ENCODE assay signal across 10 cellular contexts in the genomic region with DNA sequence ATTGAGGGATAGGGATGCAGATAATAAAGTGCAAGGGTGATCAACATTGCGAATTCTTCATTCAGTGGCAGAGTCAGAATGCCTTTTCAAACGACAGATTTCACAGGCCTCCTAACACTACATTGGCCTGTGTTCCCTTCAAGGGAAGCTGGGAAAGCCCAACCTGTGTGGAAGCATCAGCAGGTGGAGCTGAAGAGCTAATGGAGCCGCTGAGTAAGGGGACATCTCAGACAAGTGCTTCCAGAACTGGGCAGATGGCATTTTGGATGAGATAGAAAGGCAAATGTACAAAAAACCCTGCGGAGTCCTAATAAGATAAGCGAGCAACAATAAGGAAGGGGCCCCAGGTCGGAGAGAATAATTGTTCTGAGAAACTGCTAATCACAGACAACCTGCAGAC. TPM values are rescaled to one million over a fixed set of nuclear protein-coding genes. Genes with fewer than 3 reads are reported as not detected.
DNase-seq lines count a peak whose midpoint lies in the region; ATAC-seq and TF ChIP-seq lines count a peak whose summit lies in the region.
"Had no signal": no experiment of that assay in that cellular context is flagged by ENCODE, and none has a peak within 500 bp of the region (broad histone marks: within the 10 kb centered on the region; RNA-seq: fewer than 3 reads in every experiment).

No MANE protein-coding gene starts in this region.

- ATAC-seq in gastroesophageal sphincter: peak; percentile 58

- H3K36me3 ChIP-seq in NT2/D1 (ENCODE audit: insufficient read depth, insufficient read length, low read length) (no peaks in the 10 kb centered on the region), gastroesophageal sphincter (no peaks in the 10 kb centered on the region), colonic mucosa (no peaks in the 10 kb centered on the region)

- no peak overlapping the region for H3K4me3 ChIP-seq in NT2/D1 (ENCODE audit: insufficient read length, low read depth)
- H3K4me3 ChIP-seq in gastroesophageal sphincter: no peak overlapping the region
- H3K4me3 ChIP-seq in colonic mucosa: no peak overlapping the region

- no peak for TF ChIP-seq EP300 in gastroesophageal sphincter (IDR thresholded peaks at IDR 0.05)

- intact Hi-C loops in colonic mucosa (cut with DNase I): no loop called here

- peak; percentile 8 for DNase-seq in A172 (ENCODE audit: low spot score)
- peak; percentile 46 for DNase-seq in NT2/D1 (ENCODE audit: low read depth, low spot score)
- DNase-seq in stimulated activated naive CD4-positive, alpha-beta T cell treated with Interleukin-2 at 50 U/mL for 16 hours (lab: John Stamatoyannopoulos, UW): no peak
- no peak for DNase-seq in colonic mucosa
- DNase-seq in RKO (ENCODE audit: low spot score): no peak
- DNase-seq in dedifferentiated amniotic fluid mesenchymal stem cell (ENCODE audit: extremely low spot score): no peak
- DNase-seq: NCI-H510A; stimulated activated CD4-positive, alpha-beta T cell treated with anti-CD3 and anti-CD28 coated beads, Interleukin-4, amount 100 ng/mL, for 1 hour had no signal

- H3K27me3 ChIP-seq in NT2/D1 (ENCODE audit: insufficient read depth, insufficient read length) (no peaks in the 10 kb centered on the region), gastroesophageal sphincter (no peaks in the 10 kb centered on the region), colonic mucosa (no peaks in the 10 kb centered on the region)

- no peak overlapping the region for H3K27ac ChIP-seq in gastroesophageal sphincter
- H3K27ac ChIP-seq in colonic mucosa: no peak overlapping the region

- peak; percentile 49 for TF ChIP-seq CTCF in GM12873 (IDR thresholded peaks at IDR 0.05; ENCODE audit: insufficient read depth, low read depth, low read length, missing control alignments)
- peak; percentile 10 to 61 (median 43) for TF ChIP-seq CTCF in gastroesophageal sphincter (IDR thresholded peaks at IDR 0.05)
- TF ChIP-seq CTCF in colonic mucosa (IDR thresholded peaks at IDR 0.05): no peak

- no peak for TF ChIP-seq POLR2A in gastroesophageal sphincter (IDR thresholded peaks at IDR 0.05)

- H3K9ac ChIP-seq in NT2/D1 (ENCODE audit: insufficient read length, low read depth): no peak overlapping the region
- no peak overlapping the region for H3K9ac ChIP-seq in colonic mucosa (ENCODE audit: low read depth in 2 of 2, low read length in 2 of 2)

- no peaks in the 10 kb centered on the region for H3K9me3 ChIP-seq in NT2/D1 (ENCODE audit: insufficient read depth, low read length)
- no peaks in the 10 kb centered on the region for H3K9me3 ChIP-seq in gastroesophageal sphincter
- no peaks in the 10 kb centered on the region for H3K9me3 ChIP-seq in colonic mucosa

- H3K4me1 ChIP-seq in NT2/D1 (ENCODE audit: insufficient read depth, insufficient read length) (no peaks in the 10 kb centered on the region), gastroesophageal sphincter (peaks cover 0 to 4% (median 0%) of the 10 kb centered on the region in 3 donors), colonic mucosa (no peaks in the 10 kb centered on the region)

- WGBS in gastroesophageal sphincter (ENCODE audit: low coverage in 1 of 2), 2 donors: 29 to 47% methylated on average over 5 to 6 of the region's 6 CpGs

RNA-seq across cellular contexts. Expression of a gene that starts 8.5 kb away (rescaled TPM):
- total RNA-seq in A172 (2014; rRNA removed; shearing (Covaris generic)): not detected in 2 replicates
- total RNA-seq in gastroesophageal sphincter (not detected), colonic mucosa (not detected)

Comparison
In these comparisons a context has a peak if more than half of its experiments do, and no peak if none do; other contexts are left out.
1. DNase-seq: peak in A172 (single experiment) and NT2/D1 (single experiment); none in stimulated activated naive CD4-positive, alpha-beta T cell treated with Interleukin-2 at 50 U/mL for 16 hours (single experiment), colonic mucosa (single experiment), RKO (single experiment) and dedifferentiated amniotic fluid mesenchymal stem cell (single experiment).